ENCODE assay signal across 19 cellular contexts in the genomic region with DNA sequence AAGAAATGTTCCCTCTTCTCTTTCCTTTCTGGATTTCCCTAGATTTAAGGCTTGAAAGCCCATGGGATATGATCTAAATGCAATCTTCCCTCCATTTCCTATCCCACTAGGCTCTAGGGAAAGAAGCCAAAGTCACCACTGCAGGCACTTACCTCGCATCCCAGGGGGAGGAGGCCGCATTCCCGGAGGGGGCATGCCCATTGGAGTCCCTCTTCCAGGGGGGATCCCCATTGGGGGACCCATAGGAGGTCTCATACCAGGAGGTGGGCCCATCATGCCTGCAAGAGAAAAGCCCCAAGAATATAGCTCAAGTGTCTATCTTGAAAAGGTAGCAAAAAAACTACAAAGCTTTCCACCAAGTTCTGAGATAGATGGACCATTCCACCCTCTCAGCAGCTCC.
"Had no signal": no experiment of that assay in that cellular context is flagged by ENCODE, and none has a peak within 500 bp of the region (broad histone marks: within the 10 kb centered on the region; RNA-seq: fewer than 3 reads in every experiment).

No MANE protein-coding gene starts in this region.

- H3K27ac ChIP-seq: gastrocnemius medialis, lower lobe of right lung, psoas muscle, sigmoid colon, thoracic aorta, tibial nerve, upper lobe of left lung, uterus had no signal

- H3K36me3 ChIP-seq: uterus had no signal

- H3K9me3 Mint-ChIP-seq: effector memory CD8-positive, alpha-beta T cell; naive thymus-derived CD8-positive, alpha-beta T cell; nephron progenitor cell had no signal

- H3K4me3 ChIP-seq: gastrocnemius medialis, lower lobe of right lung, psoas muscle, sigmoid colon, thoracic aorta, tibial nerve, upper lobe of left lung, uterus had no signal

- H3K27me3 Mint-ChIP-seq: effector memory CD8-positive, alpha-beta T cell; naive thymus-derived CD8-positive, alpha-beta T cell had no signal

- DNase-seq: cortex of kidney; effector memory CD8-positive, alpha-beta T cell; foreskin fibroblast; gastrocnemius medialis; head of caudate nucleus; left ventricle myocardium superior; lower lobe of right lung; naive thymus-derived CD8-positive, alpha-beta T cell; nephron progenitor cell; nucleus accumbens; psoas muscle; sigmoid colon; stimulated activated naive CD4-positive, alpha-beta T cell treated with Interleukin-2 at 50 U/mL for 16 hours; uterus had no signal

- H3K27me3 ChIP-seq: gastrocnemius medialis, sigmoid colon, tibial nerve, upper lobe of left lung, uterus had no signal

- H3K4me3 Mint-ChIP-seq: effector memory CD8-positive, alpha-beta T cell; naive thymus-derived CD8-positive, alpha-beta T cell; nephron progenitor cell had no signal

- FAIRE-seq: keratinocyte had no signal

- ATAC-seq: effector memory CD8-positive, alpha-beta T cell; gastrocnemius medialis; left ventricle myocardium superior; naive thymus-derived CD8-positive, alpha-beta T cell; psoas muscle; right cardiac atrium had no signal

- H3K27ac Mint-ChIP-seq: nephron progenitor cell had no signal

- H3K9me3 ChIP-seq: gastrocnemius medialis, lower lobe of right lung, psoas muscle, sigmoid colon, thoracic aorta, tibial nerve, upper lobe of left lung, uterus had no signal

- H3K4me1 ChIP-seq: gastrocnemius medialis, psoas muscle, uterus had no signal
